ENCODE assay signal across 20 cellular contexts in the genomic region with DNA sequence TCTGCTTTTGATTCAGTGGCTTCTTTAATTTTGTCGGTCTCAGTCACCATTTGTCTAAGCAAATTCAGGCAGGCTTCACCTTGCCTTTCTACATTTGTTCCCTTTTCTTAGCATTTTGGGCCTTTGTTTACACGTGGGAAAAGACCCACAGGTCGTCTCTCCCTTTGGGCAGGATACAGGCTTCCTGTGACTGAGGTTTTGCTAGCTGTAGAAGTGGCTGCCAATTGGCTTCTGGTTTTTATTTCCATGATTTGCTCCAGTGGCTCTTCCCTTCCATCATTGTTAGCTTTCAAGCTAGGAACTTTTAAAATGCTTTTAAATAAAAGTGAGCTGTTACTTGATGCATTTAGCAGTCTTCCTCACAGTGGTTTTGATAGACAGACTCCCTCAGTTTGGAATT. TPM values are rescaled to one million over a fixed set of nuclear protein-coding genes. Genes with fewer than 3 reads are reported as not detected.
DNase-seq lines count a peak whose midpoint lies in the region; ATAC-seq, FAIRE-seq and TF ChIP-seq lines count a peak whose summit lies in the region.
"Had no signal": no experiment of that assay in that cellular context is flagged by ENCODE, and none has a peak within 500 bp of the region (broad histone marks: within the 10 kb centered on the region; RNA-seq: fewer than 3 reads in every experiment).

No MANE protein-coding gene starts in this region.

- no peaks in the 10 kb centered on the region for H3K27me3 ChIP-seq in ACC112 (ENCODE audit: insufficient read depth, low read length)
- no peaks in the 10 kb centered on the region for H3K27me3 ChIP-seq in gastroesophageal sphincter
- H3K27me3 ChIP-seq in skeletal muscle satellite cell (ENCODE audit: control insufficient read depth, insufficient read depth, low read length) = no peaks in the 10 kb centered on the region
- no peaks in the 10 kb centered on the region for H3K27me3 ChIP-seq in hepatocyte
- H3K27me3 ChIP-seq: body of pancreas had no signal

- TF ChIP-seq CTCF in RWPE1 (conservative IDR thresholded peaks at IDR 0.05; ENCODE audit: low read depth) (no peak), gastroesophageal sphincter (IDR thresholded peaks at IDR 0.05) (no peak), hepatocyte (IDR thresholded peaks at IDR 0.05; ENCODE audit: poor library complexity) (no peak)

- FAIRE-seq in RCC 7860 (lab: Jason Lieb, UNC) = no peak
- FAIRE-seq: endometrium had no signal

- no peaks in the 10 kb centered on the region for H4K20me1 ChIP-seq in hepatocyte (ENCODE audit: insufficient read depth, poor library complexity, severe bottlenecking)

- H3K4me1 ChIP-seq in ACC112 (ENCODE audit: control insufficient read depth, insufficient read depth, low read length, unreplicated experiment) (peaks cover 5% of the 10 kb centered on the region), gastroesophageal sphincter (peaks cover 0 to 51% (median 0%) of the 10 kb centered on the region in 3 donors), skeletal muscle satellite cell (ENCODE audit: control insufficient read depth, insufficient read depth, low read length) (peaks cover 11% of the 10 kb centered on the region), hepatocyte (ENCODE audit: insufficient read depth) (no peaks in the 10 kb centered on the region)
- H3K4me1 ChIP-seq: body of pancreas had no signal

- no peak overlapping the region for H2AFZ ChIP-seq in ACC112 (ENCODE audit: low read length, unreplicated experiment)
- H2AFZ ChIP-seq in hepatocyte = no peak overlapping the region

- H3K9me2 ChIP-seq in hepatocyte (replicated peaks; ENCODE audit: insufficient read depth) = no peaks in the 10 kb centered on the region

- H3K9ac ChIP-seq in skeletal muscle satellite cell (ENCODE audit: low read depth, low read length) = peak overlapping the region; percentile 51

- H3K36me3 ChIP-seq in ACC112 (ENCODE audit: insufficient read depth, low read length) = peaks cover 59% of the 10 kb centered on the region
- H3K36me3 ChIP-seq in gastroesophageal sphincter = peaks cover 0 to 99% of the 10 kb centered on the region in 2 donors
- H3K36me3 ChIP-seq in skeletal muscle satellite cell (ENCODE audit: insufficient read depth, low read length) = peaks cover 54% of the 10 kb centered on the region
- H3K36me3 ChIP-seq in hepatocyte (replicated peaks; ENCODE audit: insufficient read depth, low read depth) = no peaks in the 10 kb centered on the region

- H3K9me3 ChIP-seq in gastroesophageal sphincter (no peaks in the 10 kb centered on the region), skeletal muscle satellite cell (replicated peaks; ENCODE audit: low read length) (no peaks in the 10 kb centered on the region), hepatocyte (ENCODE audit: low read depth) (no peaks in the 10 kb centered on the region)
- H3K9me3 ChIP-seq: body of pancreas had no signal

- no peak for TF ChIP-seq POLR2A in gastroesophageal sphincter (IDR thresholded peaks at IDR 0.05)

- H3K4me3 ChIP-seq in ACC112 (ENCODE audit: low read depth, low read length) (no peak overlapping the region), gastroesophageal sphincter (no peak overlapping the region), skeletal muscle satellite cell (ENCODE audit: low read length) (no peak overlapping the region), hepatocyte (no peak overlapping the region)
- H3K4me3 ChIP-seq: body of pancreas had no signal

- DNase-seq in RWPE1 (ENCODE audit: low spot score) (no peak), hepatocyte (ENCODE audit: low spot score) (no peak), HPDE6-E6E7 (ENCODE audit: extremely low spot score) (no peak), SKM-1 (lab: John Stamatoyannopoulos, UW; ENCODE audit: unreplicated experiment) (no peak), RCC 7860 (ENCODE audit: low spot score) (no peak)
- DNase-seq: activated effector memory CD4-positive, alpha-beta T cell treated with anti-CD3 and anti-CD28 coated beads, Interleukin-2, amount 50 U/mL, for 16 hours; CD4-positive, alpha-beta T cell; immature natural killer cell; NCI-H1048; NCI-H187 treated with DMSO at 0.1 percent for 48 hours; NCI-H774; PC-3; stimulated activated CD4-positive, alpha-beta T cell treated with anti-CD3 and anti-CD28 coated beads, Interleukin-4, amount 100 ng/mL, for 24 hours; T-helper 2 cell had no signal

- H3K27ac ChIP-seq in ACC112 (ENCODE audit: low read depth, low read length) (0 out of 2 replicates have a peak overlapping the region, but pooled peaks have one; percentile 23), RWPE1 (peak overlapping the region; percentile 33; the same call in 1 of the 2 replicates), gastroesophageal sphincter (peak overlapping the region in 3 of 4 donors; percentile 47 to 71 (median 52)), hepatocyte (no peak overlapping the region)
- H3K27ac ChIP-seq: VCaP had no signal

- H3K4me2 ChIP-seq in skeletal muscle satellite cell (ENCODE audit: low read length) (no peak overlapping the region), hepatocyte (no peak overlapping the region)

- WGBS in gastroesophageal sphincter (ENCODE audit: low coverage in 1 of 2), 2 donors = 39 to 57% methylated on average over 3 of the region's 3 CpGs
- 63% methylated on average over 3 of the region's 3 CpGs for WGBS in hepatocyte (ENCODE audit: low lambda C conversion rate, missing lambda C conversion rate)

- H3K79me2 ChIP-seq in ACC112 (ENCODE audit: control insufficient read depth, insufficient read depth, low read length, unreplicated experiment) (peaks cover 2% of the 10 kb centered on the region), hepatocyte (no peaks in the 10 kb centered on the region)

- no peak for TF ChIP-seq EP300 in gastroesophageal sphincter (IDR thresholded peaks at IDR 0.05)

- ATAC-seq in gastroesophageal sphincter = no peak
- ATAC-seq: PC-3 had no signal

- POLR2A ChIA-PET in RWPE1 (lab: Yijun Ruan, JAX; ENCODE audit: low non-redundant PET) = no interaction called here

- CTCF ChIA-PET in RWPE1 (lab: Yijun Ruan, JAX) = no interaction called here

RNA-seq across cellular contexts. Expression of a gene that starts 37.3 kb away (rescaled TPM):
- total RNA-seq in gastroesophageal sphincter (10 to 100 TPM; 30.7 to 39.1 (median 33.5) TPM), hepatocyte (34.5 and 37.7 TPM in 2 replicates)
- total RNA-seq in skeletal muscle satellite cell (2012; rRNA removed) = 36.9 and 48.2 TPM in 2 replicates
- 20.6 and 28.1 TPM in 2 replicates for polyA plus RNA-seq in hepatocyte

RNA-seq across cellular contexts. Expression of a gene that starts 37.6 kb away (rescaled TPM):
- total RNA-seq in gastroesophageal sphincter = 10 to 100 TPM in 2 of 4 donors, 1 to 10 TPM in 2; 7.6 to 20.2 (median 13.5) TPM
- total RNA-seq in skeletal muscle satellite cell (2012; rRNA removed) = 18.0 and 21.8 TPM in 2 replicates
- 32.4 and 34.8 TPM in 2 replicates for total RNA-seq in hepatocyte
- 13.8 and 14.6 TPM in 2 replicates for polyA plus RNA-seq in hepatocyte
